ENCODE assay signal across 8 cellular contexts in genomic region chr3:113212155-113212844, GRCh38. TPM values are rescaled to one million over a fixed set of nuclear protein-coding genes. Genes with fewer than 3 reads are reported as not detected.
DNase-seq lines count a peak whose midpoint lies in the region; ATAC-seq and TF ChIP-seq lines count a peak whose summit lies in the region.

No MANE protein-coding gene starts in this region.

- CTCF ChIA-PET in BJ (lab: Yijun Ruan, JAX), result interaction anchor here (0.7 to 3.3 kb wide), 4 partner anchors 75 to 1437 kb away, joined by 3 to 13 read pairs (median 4); no protein-coding TSS in a partner anchor

- H3K36me3 ChIP-seq in BJ (ENCODE audit: control insufficient read depth, insufficient read depth, low read length) (peaks cover 2% of the 10 kb centered on the region), H7 (replicated peaks; ENCODE audit: control insufficient read depth, insufficient read depth, low read length) (no peaks in the 10 kb centered on the region)

- H3K27me3 ChIP-seq in BJ (ENCODE audit: control insufficient read depth, insufficient read depth, low read length) (no peaks in the 10 kb centered on the region), H7 (ENCODE audit: control insufficient read depth, insufficient read depth, low read length) (peaks cover 30% of the 10 kb centered on the region)

- no peak for TF ChIP-seq CTCF in BJ (IDR thresholded peaks at IDR 0.05; ENCODE audit: insufficient read depth, low read depth, low read length)
- TF ChIP-seq CTCF in WI38 (IDR thresholded peaks at IDR 0.05; ENCODE audit: low read depth, low read length), result no peak

- no peak for ATAC-seq in GM18502 (IDR thresholded peaks at IDR 0.05; ENCODE audit: poor library complexity, unreplicated experiment)
- ATAC-seq in HG03097 (IDR thresholded peaks at IDR 0.05; ENCODE audit: low FRiP score, unreplicated experiment), result no peak

- intact Hi-C loops in posterior vena cava (cut with DNase I), result loop anchor here in 1 of 2 donors (5.0 to 10.0 kb wide), 3 partner anchors 40 to 157 kb away; no protein-coding TSS in a partner anchor

- DNase-seq in BJ (ENCODE audit: low read depth) (no peak), H7 (peak; percentile 64), germinal center (ENCODE audit: low spot score) (peak; percentile 27), posterior vena cava (ENCODE audit: low spot score) (peak; percentile 85)
- no peak for DNase-seq in activated effector memory CD4-positive, alpha-beta T cell treated with anti-CD3 and anti-CD28 coated beads, Interleukin-2, amount 50 U/mL, for 16 hours

- H3K4me3 ChIP-seq in BJ (ENCODE audit: low read depth, low read length) (peak overlapping the region; percentile 81), H7 (ENCODE audit: insufficient read depth, low read depth, low read length) (peak overlapping the region; percentile 83), WI38 (ENCODE audit: low read depth, low read length) (peak overlapping the region; percentile 68)

- POLR2A ChIA-PET in BJ (lab: Charles Lee), result no interaction called here

RNA-seq across cellular contexts. Expression of gene BOC, which starts 0.9 kb away (rescaled TPM):
- polyA plus RNA-seq in BJ (2011; rRNA removed), result 11.3 and 17.7 TPM in 2 replicates
- 16.6 and 17.6 TPM in 2 replicates for polyA minus RNA-seq in BJ (2011; rRNA and poly(A)+ RNA removed)
- 2.8 and 3.0 TPM in 2 replicates for total RNA-seq in H7 (2014; rRNA removed; shearing (Covaris generic))
- 10 to 100 TPM; 51.6 to 86.8 TPM for total RNA-seq in posterior vena cava

Comparison
In these comparisons a context has a peak if more than half of its experiments do, and no peak if none do; other contexts are left out.
1. DNase-seq: peak in H7 (single experiment), germinal center (single experiment) and posterior vena cava (single experiment); none in BJ (single experiment) and activated effector memory CD4-positive, alpha-beta T cell treated with anti-CD3 and anti-CD28 coated beads, Interleukin-2, amount 50 U/mL, for 16 hours (single experiment).
2. RNA of gene BOC, which starts 0.9 kb away (total RNA-seq): 51.6 to 86.8 TPM in posterior vena cava; 2.8 to 3.0 TPM in H7; every median in the first group is over 10 times any median in the second.
3. Peak in every context shown above with its lines, with median percentiles within 50 percentile points of each other: H3K4me3 ChIP-seq.